ENCODE assay signal across 8 cellular contexts in the genomic region with DNA sequence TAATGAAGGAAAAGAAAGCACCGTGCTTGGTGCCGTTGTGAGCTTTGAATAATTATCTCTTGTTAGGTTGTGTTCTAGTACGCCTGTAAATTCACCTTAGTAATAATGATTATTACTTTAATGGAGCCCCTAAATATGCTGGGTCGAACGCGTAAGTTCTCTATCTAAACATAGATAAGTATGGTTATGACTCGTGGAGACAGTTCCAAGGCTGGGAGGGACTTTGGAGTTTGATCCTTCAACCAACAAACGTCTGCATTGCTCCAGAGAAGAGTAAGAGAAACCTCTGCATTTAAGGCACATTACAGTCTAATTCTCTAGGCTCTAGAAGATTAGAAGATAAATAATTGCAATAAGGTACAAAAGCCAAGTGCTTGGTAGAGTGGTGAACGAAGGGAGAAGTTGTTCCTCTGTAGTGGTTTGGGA. TPM values are rescaled to one million over a fixed set of nuclear protein-coding genes. Genes with fewer than 3 reads are reported as not detected.
A peak's percentile ranks its signal among the peaks of the same experiment; 100 is the strongest.
DNase-seq lines count a peak whose midpoint lies in the region; ATAC-seq and TF ChIP-seq lines count a peak whose summit lies in the region.

No MANE protein-coding gene starts in this region.

- H3K36me3 ChIP-seq in BJ (ENCODE audit: control insufficient read depth, insufficient read depth, low read length) (peaks cover 1% of the 10 kb centered on the region), ectodermal cell (ENCODE audit: control insufficient read depth, insufficient read depth, low read length) (no peaks in the 10 kb centered on the region), muscle layer of colon (ENCODE audit: insufficient read depth, low read length) (peaks cover 14% of the 10 kb centered on the region)

- H3K4me1 ChIP-seq in ectodermal cell (ENCODE audit: control insufficient read depth, insufficient read depth, low read length) (peaks cover 7% of the 10 kb centered on the region), muscle layer of colon (ENCODE audit: insufficient read depth, low read length) (peaks cover 24% of the 10 kb centered on the region)

- no peaks in the 10 kb centered on the region for H3K9me3 ChIP-seq in ectodermal cell (ENCODE audit: control insufficient read depth, low read length)
- no peaks in the 10 kb centered on the region for H3K9me3 ChIP-seq in muscle layer of colon (ENCODE audit: low read length)

- H3K27ac ChIP-seq in ectodermal cell (ENCODE audit: insufficient read depth, low read depth, low read length, poor library complexity, severe bottlenecking), result peak overlapping the region; percentile 80
- peak overlapping the region; percentile 69 for H3K27ac ChIP-seq in muscle layer of colon (ENCODE audit: low read depth, low read length)

- peak overlapping the region; percentile 94 for H3K4me3 ChIP-seq in BJ (ENCODE audit: low read depth, low read length)
- peak overlapping the region; percentile 85 for H3K4me3 ChIP-seq in ectodermal cell (ENCODE audit: insufficient read depth, low read depth, low read length)
- H3K4me3 ChIP-seq in muscle layer of colon (ENCODE audit: low read depth in 1 of 2, low read length in 2 of 2), result peak overlapping the region; percentile 97 to 100

- ATAC-seq in GM21447 (IDR thresholded peaks at IDR 0.05; ENCODE audit: unreplicated experiment) (peak; percentile 3), GM21360 (IDR thresholded peaks at IDR 0.05; ENCODE audit: unreplicated experiment) (no peak), HG03565 (IDR thresholded peaks at IDR 0.05; ENCODE audit: unreplicated experiment) (no peak)

- no peak for TF ChIP-seq CTCF in BJ (IDR thresholded peaks at IDR 0.05; ENCODE audit: insufficient read depth, low read depth, low read length)

- CTCF ChIA-PET in BJ (lab: Yijun Ruan, JAX), result interaction anchor here (0.8 to 3.7 kb wide), 5 partner anchors 13 to 84 kb away, joined by 3 to 10 read pairs (median 3); no protein-coding TSS in a partner anchor

- 41 to 49% methylated on average over 5 to 9 of the region's 9 CpGs for WGBS in ectodermal cell, 2 experiments

- H3K9ac ChIP-seq in muscle layer of colon (ENCODE audit: low read length), result peak overlapping the region; percentile 97

- no peak for DNase-seq in BJ (ENCODE audit: low read depth)
- peak; percentile 80 for DNase-seq in OCI-M1 (lab: John Stamatoyannopoulos, UW)
- no peak for DNase-seq in NCI-H524 treated with DMSO at 0.1 percent for 48 hours (lab: John Stamatoyannopoulos, UW)

- H3K27me3 ChIP-seq in BJ (ENCODE audit: control insufficient read depth, insufficient read depth, low read length), result no peaks in the 10 kb centered on the region
- H3K27me3 ChIP-seq in ectodermal cell (ENCODE audit: control insufficient read depth, insufficient read depth, low read length, poor library complexity, severe bottlenecking), result no peaks in the 10 kb centered on the region
- no peaks in the 10 kb centered on the region for H3K27me3 ChIP-seq in muscle layer of colon (ENCODE audit: control insufficient read depth in 1 of 2, insufficient read depth in 2 of 2, low read length in 2 of 2)

- POLR2A ChIA-PET in BJ (lab: Charles Lee), result no interaction called here

RNA-seq across cellular contexts. Expression of gene ACOT13, which starts 0.5 kb away (rescaled TPM):
- 9.9 and 20.3 TPM in 2 replicates for polyA plus RNA-seq in BJ (2011; rRNA removed)
- 1.8 and 2.9 TPM in 2 replicates for polyA minus RNA-seq in BJ (2011; rRNA and poly(A)+ RNA removed)
- polyA plus RNA-seq in ectodermal cell (2013, experiment 1 of 4), result 25.2 TPM
- polyA plus RNA-seq in ectodermal cell (2013, experiment 2 of 4), result 20.0 TPM
- 32.1 TPM for polyA plus RNA-seq in ectodermal cell (2013, experiment 3 of 4)
- 38.5 TPM for polyA plus RNA-seq in ectodermal cell (2013, experiment 4 of 4)

RNA-seq across cellular contexts. Expression of gene TDP2, which starts 0.7 kb away (rescaled TPM):
- polyA plus RNA-seq in BJ (2011; rRNA removed), result 16.8 and 28.2 TPM in 2 replicates
- 8.0 and 10.1 TPM in 2 replicates for polyA minus RNA-seq in BJ (2011; rRNA and poly(A)+ RNA removed)
- 45.0 TPM for polyA plus RNA-seq in ectodermal cell (2013, experiment 1 of 4)
- polyA plus RNA-seq in ectodermal cell (2013, experiment 2 of 4), result 58.6 TPM
- 44.6 TPM for polyA plus RNA-seq in ectodermal cell (2013, experiment 3 of 4)
- polyA plus RNA-seq in ectodermal cell (2013, experiment 4 of 4), result 49.4 TPM

RNA-seq across cellular contexts. Expression of gene KIAA0319, which starts 21.4 kb away (rescaled TPM):
- 0.01 TPM in 1 of 2 replicates, not detected in the other for polyA plus RNA-seq in BJ (2011; rRNA removed)
- not detected in 2 replicates for polyA minus RNA-seq in BJ (2011; rRNA and poly(A)+ RNA removed)
- 0.35 TPM for polyA plus RNA-seq in ectodermal cell (2013, experiment 1 of 4)
- 0.32 TPM for polyA plus RNA-seq in ectodermal cell (2013, experiment 2 of 4)
- polyA plus RNA-seq in ectodermal cell (2013, experiment 3 of 4), result 0.21 TPM
- 0.24 TPM for polyA plus RNA-seq in ectodermal cell (2013, experiment 4 of 4)

RNA-seq across cellular contexts. Expression of gene C6orf62, which starts 51.6 kb away (rescaled TPM):
- polyA plus RNA-seq in BJ (2011; rRNA removed), result 38.9 and 83.8 TPM in 2 replicates
- polyA minus RNA-seq in BJ (2011; rRNA and poly(A)+ RNA removed), result 53.4 and 60.3 TPM in 2 replicates
- 89.1 TPM for polyA plus RNA-seq in ectodermal cell (2013, experiment 1 of 4)
- polyA plus RNA-seq in ectodermal cell (2013, experiment 2 of 4), result 87.8 TPM
- 81.5 TPM for polyA plus RNA-seq in ectodermal cell (2013, experiment 3 of 4)
- 87.0 TPM for polyA plus RNA-seq in ectodermal cell (2013, experiment 4 of 4)
